ENCODE assay signal across 8 cellular contexts in the genomic region with DNA sequence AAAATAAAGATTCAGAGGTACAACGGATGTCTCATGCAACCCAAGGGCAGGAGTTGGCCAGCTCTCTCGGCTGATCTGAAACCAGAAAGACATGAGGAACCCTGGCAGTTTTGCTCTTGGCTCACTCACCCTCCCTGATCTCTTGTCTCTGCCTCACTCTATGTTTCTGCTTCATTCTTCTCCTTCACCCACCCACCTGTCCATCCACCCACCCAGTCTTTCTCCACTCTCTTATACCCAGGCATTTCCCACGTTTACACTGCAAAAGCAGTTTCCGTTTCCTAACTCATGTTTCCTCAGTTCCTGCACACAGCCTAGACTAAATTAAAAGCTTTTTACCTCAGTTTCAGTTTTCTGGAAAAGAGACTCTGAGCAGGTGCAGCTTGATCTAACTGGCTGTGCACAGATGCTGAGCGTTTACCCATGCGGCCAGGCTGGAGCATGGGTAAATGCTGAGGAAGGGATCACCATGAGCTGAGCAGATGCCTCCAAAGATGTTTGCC.
DNase-seq lines count a peak whose midpoint lies in the region; ATAC-seq and TF ChIP-seq lines count a peak whose summit lies in the region.

No MANE protein-coding gene starts in this region.

- DNase-seq in HFFc6 (no peak), RWPE2 (ENCODE audit: low spot score) (no peak), lung (ENCODE audit: low spot score) (no peak), GF-D8 (lab: John Stamatoyannopoulos, UW) (no peak), HuH-7 (ENCODE audit: low spot score) (no peak), DMS 273 (lab: John Stamatoyannopoulos, UW; ENCODE audit: unreplicated experiment) (no peak), ACHN (no peak)

- H3K4me1 Mint-ChIP-seq in HFFc6 (ENCODE audit: low read depth), result peaks cover 58% of the 10 kb centered on the region

- H3K4me3 ChIP-seq in RWPE2 (ENCODE audit: severe bottlenecking), result no peak overlapping the region
- no peak overlapping the region for H3K4me3 ChIP-seq in lung

- peak overlapping the region; percentile 54; the same call in 1 of the 2 replicates for H3K27ac Mint-ChIP-seq in HFFc6

- in situ Hi-C loops in ACHN (cut with HindIII; ENCODE audit: low pct_ligation_motif_present, low pct_unique_long_range_greater_than_20kb, low sequenced_read_pairs), result no loop called here

- H3K27me3 ChIP-seq in RWPE2 (ENCODE audit: insufficient read depth, poor library complexity, severe bottlenecking) (no peaks in the 10 kb centered on the region), lung (ENCODE audit: control insufficient read depth, insufficient read depth) (no peaks in the 10 kb centered on the region)

- H3K4me1 ChIP-seq in RWPE2 (ENCODE audit: insufficient read depth, poor library complexity, severe bottlenecking) (peaks cover 50% of the 10 kb centered on the region), lung (ENCODE audit: control insufficient read depth in 2 of 2, insufficient read depth in 2 of 2, low read length in 2 of 2) (peaks cover 17 to 25% of the 10 kb centered on the region in 2 donors)

- H3K27me3 Mint-ChIP-seq in HFFc6 (ENCODE audit: insufficient read depth), result no peaks in the 10 kb centered on the region

- H3K4me3 Mint-ChIP-seq in HFFc6, result no peak overlapping the region

- H3K9me3 Mint-ChIP-seq in HFFc6, result no peaks in the 10 kb centered on the region

- H3K36me3 ChIP-seq in RWPE2 (ENCODE audit: low read depth), result no peaks in the 10 kb centered on the region
- H3K36me3 ChIP-seq in lung (ENCODE audit: control insufficient read depth in 2 of 2, insufficient read depth in 2 of 2, low read length in 2 of 2), result peaks cover 0 to 2% of the 10 kb centered on the region in 2 donors

- no peaks in the 10 kb centered on the region for H3K9me3 ChIP-seq in RWPE2 (ENCODE audit: severe bottlenecking)
- H3K9me3 ChIP-seq in lung (ENCODE audit: control insufficient read depth in 2 of 2, insufficient read depth in 1 of 2, low read length in 1 of 2), result no peaks in the 10 kb centered on the region

- H3K27ac ChIP-seq in RWPE2 (ENCODE audit: poor library complexity, severe bottlenecking), result peak overlapping the region; percentile 97
- H3K27ac ChIP-seq in lung (ENCODE audit: low read depth in 1 of 2, low read length in 1 of 2), result peak overlapping the region; percentile 5 to 59

- no peak for TF ChIP-seq CTCF in HFFc6 (IDR thresholded peaks at IDR 0.05)
- TF ChIP-seq CTCF in RWPE2 (IDR thresholded peaks at IDR 0.05; ENCODE audit: poor library complexity, severe bottlenecking), result no peak
- TF ChIP-seq CTCF in lung (IDR thresholded peaks at IDR 0.05; ENCODE audit: control extremely low read depth, extremely low read depth), result no peak

- WGBS in lung, 2 donors, result 39 to 58% methylated on average over 6 of the region's 6 CpGs

- no peaks in the 10 kb centered on the region for H3K36me3 Mint-ChIP-seq in HFFc6 (ENCODE audit: low read depth)

- ATAC-seq in GM18519 (IDR thresholded peaks at IDR 0.05; ENCODE audit: low FRiP score, unreplicated experiment), result peak; percentile 42
- no peak for ATAC-seq in RWPE2 (ENCODE audit: low read depth)
- ATAC-seq in lung (ENCODE audit: insufficient read depth, low FRiP score), result no peak
